In genomic region chr7:73704640-73705550, GRCh38 we compare ENCODE assay signal across 1 cellular context.
TF ChIP-seq lines count a peak whose summit lies in the region.

No MANE protein-coding gene starts in this region.

TF ChIP-seq in GM23338, 12 proteins besides CTCF, POLR2A, EP300 and RAD21 (continued from another document):
- TF ChIP-seq ZNF462 (CRISPR knock-in tag; IDR thresholded peaks at IDR 0.05) (no peak), EZH2phosphoT487 (IDR thresholded peaks at IDR 0.05; ENCODE audit: unreplicated experiment) (no peak), STAT1 (IDR thresholded peaks at IDR 0.05; ENCODE audit: unreplicated experiment) (no peak), CREB1 (CRISPR knock-in tag; IDR thresholded peaks at IDR 0.05; ENCODE audit: low read depth) (no peak), EZH2 (IDR thresholded peaks at IDR 0.05; ENCODE audit: low read depth, unreplicated experiment) (no peak), REST (IDR thresholded peaks at IDR 0.05; ENCODE audit: unreplicated experiment) (no peak), POLR2AphosphoS5 (IDR thresholded peaks at IDR 0.05; ENCODE audit: low read depth) (no peak)
- TF ChIP-seq, protein P1, sequence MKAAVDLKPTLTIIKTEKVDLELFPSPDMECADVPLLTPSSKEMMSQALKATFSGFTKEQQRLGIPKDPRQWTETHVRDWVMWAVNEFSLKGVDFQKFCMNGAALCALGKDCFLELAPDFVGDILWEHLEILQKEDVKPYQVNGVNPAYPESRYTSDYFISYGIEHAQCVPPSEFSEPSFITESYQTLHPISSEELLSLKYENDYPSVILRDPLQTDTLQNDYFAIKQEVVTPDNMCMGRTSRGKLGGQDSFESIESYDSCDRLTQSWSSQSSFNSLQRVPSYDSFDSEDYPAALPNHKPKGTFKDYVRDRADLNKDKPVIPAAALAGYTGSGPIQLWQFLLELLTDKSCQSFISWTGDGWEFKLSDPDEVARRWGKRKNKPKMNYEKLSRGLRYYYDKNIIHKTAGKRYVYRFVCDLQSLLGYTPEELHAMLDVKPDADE (IDR thresholded peaks at IDR 0.05): no peak
